In genomic region chr17:55089955-55090573, GRCh38 we compare ENCODE assay signal across 8 cellular contexts.
DNase-seq lines count a peak whose midpoint lies in the region; ATAC-seq and TF ChIP-seq lines count a peak whose summit lies in the region.

No MANE protein-coding gene starts in this region.

- no peak overlapping the region for H3K18ac ChIP-seq in trophoblast cell (ENCODE audit: low read length)

- no peak for TF ChIP-seq CTCF in fibroblast of mammary gland (conservative IDR thresholded peaks at IDR 0.05; ENCODE audit: control insufficient read depth, insufficient read depth, low read depth, low read length)
- TF ChIP-seq CTCF in upper lobe of right lung (IDR thresholded peaks at IDR 0.05), result no peak

- H3K36me3 ChIP-seq in upper lobe of right lung, result no peaks in the 10 kb centered on the region
- H3K36me3 ChIP-seq in trophoblast cell (ENCODE audit: control insufficient read depth in 1 of 2, insufficient read depth in 2 of 2, low read length in 2 of 2), result no peaks in the 10 kb centered on the region

- H2BK12ac ChIP-seq in trophoblast cell (ENCODE audit: low read length), result no peak overlapping the region

- H3K4me3 ChIP-seq in fibroblast of mammary gland (ENCODE audit: control insufficient read depth, low read depth, low read length) (no peak overlapping the region), upper lobe of right lung (no peak overlapping the region), trophoblast cell (ENCODE audit: low read depth, low read length) (no peak overlapping the region)

- no peak overlapping the region for H4K8ac ChIP-seq in trophoblast cell (ENCODE audit: low read depth, low read length)

- H3K4me2 ChIP-seq in trophoblast cell (ENCODE audit: low read length), result no peak overlapping the region

- H3K9me3 ChIP-seq in upper lobe of right lung (no peaks in the 10 kb centered on the region), trophoblast cell (ENCODE audit: insufficient read depth, low read depth, low read length) (no peaks in the 10 kb centered on the region)

- no peaks in the 10 kb centered on the region for H3K4me1 ChIP-seq in upper lobe of right lung
- H3K4me1 ChIP-seq in trophoblast cell (ENCODE audit: control insufficient read depth in 1 of 2, insufficient read depth in 2 of 2, low read length in 2 of 2), result peaks cover 0 to 3% of the 10 kb centered on the region in 2 experiments

- no peak overlapping the region for H4K91ac ChIP-seq in trophoblast cell (ENCODE audit: low read depth, low read length)

- H3K14ac ChIP-seq in trophoblast cell (ENCODE audit: low read length), result no peak overlapping the region

- no peak overlapping the region for H2AK5ac ChIP-seq in trophoblast cell (ENCODE audit: low read length)

- H3K79me2 ChIP-seq in trophoblast cell (ENCODE audit: control insufficient read depth, insufficient read depth, low read length, poor library complexity), result no peaks in the 10 kb centered on the region

- no peak overlapping the region for H2BK120ac ChIP-seq in trophoblast cell (ENCODE audit: insufficient read depth, low read length, poor library complexity)

- no peak overlapping the region for H2AFZ ChIP-seq in trophoblast cell (ENCODE audit: insufficient read depth, low read length, poor library complexity)

- no peak overlapping the region for H3K23ac ChIP-seq in trophoblast cell (ENCODE audit: low read length)

- ATAC-seq in GM19372 (IDR thresholded peaks at IDR 0.05; ENCODE audit: low read depth, unreplicated experiment) (peak; percentile 96), HG03342 (IDR thresholded peaks at IDR 0.05; ENCODE audit: unreplicated experiment) (peak; percentile 97), upper lobe of right lung (peak; percentile 65)

- WGBS in trophoblast cell (ENCODE audit: extremely low coverage, insufficient coverage, insufficient read length), result no CpG with 5 or more reads among the region's 4 CpGs

- H3K27ac ChIP-seq in upper lobe of right lung (no peak overlapping the region), trophoblast cell (ENCODE audit: low read depth, low read length) (no peak overlapping the region)

- no peaks in the 10 kb centered on the region for H3K79me1 ChIP-seq in trophoblast cell (ENCODE audit: low read length)

- no peak overlapping the region for H3K4ac ChIP-seq in trophoblast cell (ENCODE audit: low read depth, low read length)

- no peak overlapping the region for H4K12ac ChIP-seq in trophoblast cell (ENCODE audit: low read depth, low read length)

- no peak overlapping the region for H2BK5ac ChIP-seq in trophoblast cell (ENCODE audit: low read depth, low read length, poor library complexity)

- intact Hi-C loops in upper lobe of right lung (cut with DNase I), result no loop called here

- DNase-seq in DMS 273 (lab: John Stamatoyannopoulos, UW; ENCODE audit: unreplicated experiment), result peak; percentile 38
- DNase-seq in T-helper 9 cell, result peak; percentile 15
- peak; percentile 33 for DNase-seq in fibroblast of mammary gland (ENCODE audit: low read depth)
- no peak for DNase-seq in upper lobe of right lung
- DNase-seq in NCI-H524 treated with DMSO at 0.1 percent for 48 hours (lab: John Stamatoyannopoulos, UW), result no peak
- no peak for DNase-seq in trophoblast cell

- H3K9ac ChIP-seq in trophoblast cell (ENCODE audit: low read length), result no peak overlapping the region

- H3K27me3 ChIP-seq in upper lobe of right lung, result no peaks in the 10 kb centered on the region
- no peaks in the 10 kb centered on the region for H3K27me3 ChIP-seq in trophoblast cell (ENCODE audit: insufficient read depth, low read length)

Comparison
In these comparisons a context has a peak if more than half of its experiments do, and no peak if none do; other contexts are left out.
1. DNase-seq: peak in DMS 273 (single experiment), T-helper 9 cell (single experiment) and fibroblast of mammary gland (single experiment); none in upper lobe of right lung (single experiment), NCI-H524 treated with DMSO at 0.1 percent for 48 hours (single experiment) and trophoblast cell (0 of 2).
2. Peak in every context shown above with its lines, with median percentiles within 50 percentile points of each other: ATAC-seq.